ENCODE assay signal across 20 cellular contexts in genomic region chr17:79927136-79927661, GRCh38.
DNase-seq lines count a peak whose midpoint lies in the region; ATAC-seq, FAIRE-seq and TF ChIP-seq lines count a peak whose summit lies in the region.
"Had no signal": no experiment of that assay in that cellular context is flagged by ENCODE, and none has a peak within 500 bp of the region (broad histone marks: within the 10 kb centered on the region; RNA-seq: fewer than 3 reads in every experiment).

No MANE protein-coding gene starts in this region.

- no peaks in the 10 kb centered on the region for H3K79me2 ChIP-seq in K562 (ENCODE audit: control insufficient read depth, insufficient read depth, low read length)

- BruUV-seq in K562 (replicated peaks; lab: Mats Ljungman, UMichigan) = no TSS peak

- TF ChIP-seq POLR2A in K562 (conservative IDR thresholded peaks at IDR 0.05) = no peak

- no peak overlapping the region for H3K4me2 ChIP-seq in K562 (ENCODE audit: insufficient read depth, low read length)
- H3K4me2 ChIP-seq in neuronal stem cell (ENCODE audit: insufficient read depth, low read length, poor library complexity, severe bottlenecking) = no peak overlapping the region

- peak overlapping the region; percentile 83 for H3K27ac Mint-ChIP-seq in activated CD8-positive, alpha-beta T cell treated with anti-CD3 and anti-CD28 coated beads, Interleukin-2, amount 10 ng/mL, durations not matched to agents 7 days and 5 days
- no peak overlapping the region for H3K27ac Mint-ChIP-seq in activated CD8-positive, alpha-beta T cell treated with anti-CD3 and anti-CD28 coated beads for 36 hours

- ATAC-seq in activated CD8-positive, alpha-beta T cell treated with anti-CD3 and anti-CD28 coated beads, Interleukin-2, amount 10 ng/mL, durations not matched to agents 7 days and 5 days = peak; percentile 55
- no peak for ATAC-seq in activated CD8-positive, alpha-beta T cell treated with anti-CD3 and anti-CD28 coated beads for 36 hours
- ATAC-seq in K562 = no peak
- no peak for ATAC-seq in GM21447 (IDR thresholded peaks at IDR 0.05; ENCODE audit: unreplicated experiment)
- ATAC-seq in GM21526 (IDR thresholded peaks at IDR 0.05; ENCODE audit: low FRiP score, unreplicated experiment) = no peak
- ATAC-seq in GM21786 (IDR thresholded peaks at IDR 0.05; ENCODE audit: unreplicated experiment) = no peak

- CTCF ChIA-PET in activated CD8-positive, alpha-beta T cell treated with anti-CD3 and anti-CD28 coated beads, Interleukin-2, amount 10 ng/mL, durations not matched to agents 7 days and 5 days (lab: Charles Lee) = no interaction called here
- CTCF ChIA-PET in activated CD8-positive, alpha-beta T cell treated with anti-CD3 and anti-CD28 coated beads for 36 hours (lab: Charles Lee) = interaction anchor here (1.6 to 1.8 kb wide), 2 partner anchors 11 to 43 kb away, joined by 4 to 5 read pairs; no protein-coding TSS in a partner anchor
- CTCF ChIA-PET in K562 (lab: Yijun Ruan, JAX; ENCODE audit: low intra/inter-chr PET ratio) = no interaction called here

- H3K27ac ChIP-seq in K562 (ENCODE audit: extremely low read depth, low read depth, low read length) = no peak overlapping the region
- no peak overlapping the region for H3K27ac ChIP-seq in neuronal stem cell (replicated peaks; ENCODE audit: low read length)
- H3K27ac ChIP-seq: C4-2B, RWPE1 had no signal

- TF ChIP-seq RAD21 in K562 (CRISPR knock-in tag; conservative IDR thresholded peaks at IDR 0.05 in 1 of 2, IDR thresholded peaks at IDR 0.05 in 1 of 2) = no peak

- H3K9ac ChIP-seq in K562 (ENCODE audit: insufficient read depth in 1 of 2, low read depth in 2 of 2, low read length in 2 of 2) (no peak overlapping the region; a peak in 1 of 4 replicates), neuronal stem cell (ENCODE audit: low read depth, low read length, poor library complexity) (no peak overlapping the region)

- H2BK15ac ChIP-seq in neuronal stem cell (ENCODE audit: low read length) = no peak overlapping the region

- peaks cover 11% of the 10 kb centered on the region for H3K27me3 Mint-ChIP-seq in activated CD8-positive, alpha-beta T cell treated with anti-CD3 and anti-CD28 coated beads, Interleukin-2, amount 10 ng/mL, durations not matched to agents 7 days and 5 days (ENCODE audit: low read depth)
- H3K27me3 Mint-ChIP-seq in activated CD8-positive, alpha-beta T cell treated with anti-CD3 and anti-CD28 coated beads for 36 hours = peaks cover 4% of the 10 kb centered on the region

- no peaks in the 10 kb centered on the region for H3K36me3 ChIP-seq in K562 (ENCODE audit: control insufficient read depth, insufficient read depth, low read length)
- no peaks in the 10 kb centered on the region for H3K36me3 ChIP-seq in neuronal stem cell (replicated peaks in 1 of 2; ENCODE audit: control insufficient read depth in 2 of 2, insufficient read depth in 2 of 2, low read length in 2 of 2)

- no peak overlapping the region for H3K18ac ChIP-seq in neuronal stem cell (ENCODE audit: low read length)

- no peaks in the 10 kb centered on the region for H3K9me3 Mint-ChIP-seq in activated CD8-positive, alpha-beta T cell treated with anti-CD3 and anti-CD28 coated beads, Interleukin-2, amount 10 ng/mL, durations not matched to agents 7 days and 5 days (ENCODE audit: insufficient read depth)
- no peaks in the 10 kb centered on the region for H3K9me3 Mint-ChIP-seq in activated CD8-positive, alpha-beta T cell treated with anti-CD3 and anti-CD28 coated beads for 36 hours

- no peaks in the 10 kb centered on the region for H3K9me3 ChIP-seq in K562 (replicated peaks; ENCODE audit: control insufficient read depth, insufficient read depth, low read depth, low read length)
- no peaks in the 10 kb centered on the region for H3K9me3 ChIP-seq in neuronal stem cell (replicated peaks in 1 of 2; ENCODE audit: control insufficient read depth in 2 of 2, insufficient read depth in 1 of 2, low read depth in 1 of 2, low read length in 2 of 2)

- H3K4me1 Mint-ChIP-seq in activated CD8-positive, alpha-beta T cell treated with anti-CD3 and anti-CD28 coated beads, Interleukin-2, amount 10 ng/mL, durations not matched to agents 7 days and 5 days (ENCODE audit: low read depth) = peaks cover 58% of the 10 kb centered on the region
- H3K4me1 Mint-ChIP-seq in activated CD8-positive, alpha-beta T cell treated with anti-CD3 and anti-CD28 coated beads for 36 hours (ENCODE audit: low read depth) = peaks cover 19% of the 10 kb centered on the region

- H3K4ac ChIP-seq in neuronal stem cell (ENCODE audit: low read length) = no peak overlapping the region

- H4K8ac ChIP-seq in neuronal stem cell (ENCODE audit: low read depth, low read length) = no peak overlapping the region

- DNase-seq in activated CD8-positive, alpha-beta T cell treated with anti-CD3 and anti-CD28 coated beads, Interleukin-2, amount 10 ng/mL, durations not matched to agents 7 days and 5 days = peak; percentile 56
- DNase-seq in activated CD8-positive, alpha-beta T cell treated with anti-CD3 and anti-CD28 coated beads for 36 hours = no peak
- peak; percentile 88 for DNase-seq in Jurkat, Clone E6-1 (ENCODE audit: low read depth, low spot score)
- no peak for DNase-seq in K562 (ENCODE audit: extremely low read depth in 1 of 4, low spot score in 3 of 4)
- no peak for DNase-seq in neuronal stem cell (ENCODE audit: low spot score)
- DNase-seq: EL; H7; Kasumi-1; MM.1S; NCI-H1092 treated with DMSO at 0.1 percent for 48 hours; NCI-H1694 treated with DMSO at 0.1 percent for 48 hours; NCI-H2107; NCI-H226; NCI-H526; NK-92 treated with Interleukin-12 subunit alpha and Interleukin-12 subunit beta, amount 100 ng/mL, for 24 hours had no signal

- peak overlapping the region; percentile 43 for H3K23ac ChIP-seq in neuronal stem cell (ENCODE audit: low read depth, low read length, poor library complexity)

- in situ Hi-C loops in K562 (cut with MboI) = no loop called here

- intact Hi-C loops in activated CD8-positive, alpha-beta T cell treated with anti-CD3 and anti-CD28 coated beads for 36 hours (cut with micrococcal nuclease) = no loop called here
- intact Hi-C loops in K562 (cut with micrococcal nuclease) = no loop called here

- TF ChIP-seq CTCF in activated CD8-positive, alpha-beta T cell treated with anti-CD3 and anti-CD28 coated beads for 36 hours (IDR thresholded peaks at IDR 0.05) = no peak
- no peak for TF ChIP-seq CTCF in K562 (IDR thresholded peaks at IDR 0.05 in 2 of 3, conservative IDR thresholded peaks at IDR 0.05 in 1 of 3; ENCODE audit: insufficient read depth in 2 of 3, low read depth in 1 of 3, low read length in 3 of 3)

- H2AFZ ChIP-seq in K562 (ENCODE audit: low read depth, low read length) (no peak overlapping the region), neuronal stem cell (ENCODE audit: low read length) (no peak overlapping the region)

- H3K14ac ChIP-seq in neuronal stem cell (ENCODE audit: low read length) = no peak overlapping the region

- H3K4me1 ChIP-seq in K562 (replicated peaks in 1 of 2; ENCODE audit: control insufficient read depth in 2 of 2, insufficient read depth in 2 of 2, low read length in 2 of 2) (peaks cover 0 to 30% of the 10 kb centered on the region in 2 experiments; a peak in 2 of 5 replicates), neuronal stem cell (ENCODE audit: control insufficient read depth in 2 of 2, insufficient read depth in 1 of 2, low read depth in 1 of 2, low read length in 2 of 2) (peaks cover 17% of the 10 kb centered on the region in 2 donors)

- H3K9me1 ChIP-seq in K562 (ENCODE audit: control insufficient read depth, insufficient read depth, low read length) = no peaks in the 10 kb centered on the region

- WGBS in K562 (ENCODE audit: insufficient coverage, low coverage, missing lambda C conversion rate) = 17% methylated on average over 22 of the region's 28 CpGs
- no CpG with 5 or more reads among the region's 28 CpGs for WGBS in neuronal stem cell (ENCODE audit: extremely low coverage in 2 of 2, insufficient read length in 2 of 2, insufficient replicate concordance in 1 of 2), 2 donors

- H2BK5ac ChIP-seq in neuronal stem cell (ENCODE audit: low read length) = no peak overlapping the region

- no peak overlapping the region for H2BK12ac ChIP-seq in neuronal stem cell (ENCODE audit: low read length)

- no peak for TF ChIP-seq EP300 in K562 (IDR thresholded peaks at IDR 0.05; ENCODE audit: low read length)

- no peaks in the 10 kb centered on the region for H3K36me3 Mint-ChIP-seq in activated CD8-positive, alpha-beta T cell treated with anti-CD3 and anti-CD28 coated beads, Interleukin-2, amount 10 ng/mL, durations not matched to agents 7 days and 5 days (ENCODE audit: low read depth)
- no peaks in the 10 kb centered on the region for H3K36me3 Mint-ChIP-seq in activated CD8-positive, alpha-beta T cell treated with anti-CD3 and anti-CD28 coated beads for 36 hours (ENCODE audit: low read depth)

- H3K4me3 ChIP-seq in Jurkat, Clone E6-1 (ENCODE audit: low read length) = no peak overlapping the region; the same call in 1 of the 2 replicates
- no peak overlapping the region for H3K4me3 ChIP-seq in K562
- no peak overlapping the region for H3K4me3 ChIP-seq in neuronal stem cell (ENCODE audit: low read length in 2 of 2)

- peak overlapping the region; percentile 22 for H3K4me3 Mint-ChIP-seq in activated CD8-positive, alpha-beta T cell treated with anti-CD3 and anti-CD28 coated beads, Interleukin-2, amount 10 ng/mL, durations not matched to agents 7 days and 5 days
- no peak overlapping the region for H3K4me3 Mint-ChIP-seq in activated CD8-positive, alpha-beta T cell treated with anti-CD3 and anti-CD28 coated beads for 36 hours

- H3K27me3 ChIP-seq in K562 (ENCODE audit: control insufficient read depth in 2 of 2, insufficient read depth in 2 of 2, low read length in 2 of 2) (peaks cover 7 to 38% of the 10 kb centered on the region in 2 experiments; a peak in 3 of 5 replicates), neuronal stem cell (ENCODE audit: control insufficient read depth in 3 of 3, insufficient read depth in 3 of 3, low read depth in 1 of 3, low read length in 3 of 3) (peaks cover 0 to 8% (median 7%) of the 10 kb centered on the region in 3 experiments)

- no peaks in the 10 kb centered on the region; the same call in 1 of the 2 replicates for H4K20me1 ChIP-seq in K562 (replicated peaks; ENCODE audit: control insufficient read depth, insufficient read depth, low read length)

- POLR2A ChIA-PET in activated CD8-positive, alpha-beta T cell treated with anti-CD3 and anti-CD28 coated beads, Interleukin-2, amount 10 ng/mL, durations not matched to agents 7 days and 5 days (lab: Charles Lee) = no interaction called here
- POLR2A ChIA-PET in activated CD8-positive, alpha-beta T cell treated with anti-CD3 and anti-CD28 coated beads for 36 hours (lab: Charles Lee) = no interaction called here
- POLR2A ChIA-PET in K562 (lab: Yijun Ruan, JAX) = interaction anchor here (1.0 to 1.2 kb wide), 2 partner anchors 8 to 90 kb away, joined by 5 to 10 read pairs; no protein-coding TSS in a partner anchor

- peaks cover 1% of the 10 kb centered on the region for H3K79me1 ChIP-seq in neuronal stem cell (ENCODE audit: low read depth, low read length)

- H2AK5ac ChIP-seq in neuronal stem cell (ENCODE audit: low read depth, low read length) = peak overlapping the region; percentile 94

- H4K91ac ChIP-seq in neuronal stem cell (ENCODE audit: low read depth, low read length, poor library complexity) = no peak overlapping the region

- FAIRE-seq in K562 (lab: Jason Lieb, UNC) = no peak

- no peak overlapping the region for H2BK120ac ChIP-seq in neuronal stem cell (ENCODE audit: low read depth, low read length)

Comparison
In these comparisons a context has a peak if more than half of its experiments do, and no peak if none do; other contexts are left out.
1. DNase-seq: peak in activated CD8-positive, alpha-beta T cell treated with anti-CD3 and anti-CD28 coated beads, Interleukin-2, amount 10 ng/mL, durations not matched to agents 7 days and 5 days (single experiment) and Jurkat, Clone E6-1 (single experiment); none in activated CD8-positive, alpha-beta T cell treated with anti-CD3 and anti-CD28 coated beads for 36 hours (single experiment), K562 (0 of 4) and neuronal stem cell (single experiment).